In the genomic region with DNA sequence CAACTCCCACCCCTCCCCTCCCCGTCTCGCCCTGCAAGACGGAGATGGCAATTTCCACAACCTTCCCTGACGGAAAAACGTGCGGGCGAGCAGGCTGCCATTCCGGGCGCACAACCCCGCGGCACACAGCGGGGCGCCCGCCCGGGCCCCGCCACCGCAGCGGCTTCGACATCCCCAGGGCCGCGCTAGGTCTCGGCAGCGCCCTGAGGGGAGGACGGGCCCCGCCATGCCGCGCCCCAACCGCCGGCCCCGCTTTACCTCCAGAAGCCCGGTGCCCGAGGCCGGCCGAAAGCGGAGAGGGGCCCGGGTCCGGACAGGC, we compare ENCODE assay signal across 8 cellular contexts. TPM values are rescaled to one million over a fixed set of nuclear protein-coding genes. Genes with fewer than 3 reads are reported as not detected.
DNase-seq lines count a peak whose midpoint lies in the region; TF ChIP-seq lines count a peak whose summit lies in the region.

No MANE protein-coding gene starts in this region.

- CTCF ChIA-PET in HEK293 (lab: Yijun Ruan, JAX): interaction anchor here (0.6 to 2.8 kb wide), 3 partner anchors 11 to 260 kb away, joined by 3 to 21 read pairs (median 6); no protein-coding TSS in a partner anchor
- CTCF ChIA-PET in SK-N-SH (lab: Yijun Ruan, JAX): interaction anchor here (1.0 to 1.3 kb wide), 2 partner anchors 18 to 31 kb away, joined by 3 to 4 read pairs; a partner anchor contains a TSS

- H3K36me3 ChIP-seq in HEK293 (ENCODE audit: control insufficient read depth in 2 of 2, insufficient read depth in 1 of 2, low read length in 2 of 2) (peaks cover 0 to 22% of the 10 kb centered on the region in 2 experiments; a peak in 1 of 3 replicates), SK-N-SH (replicated peaks in 1 of 2; ENCODE audit: control insufficient read depth in 1 of 2, insufficient read depth in 2 of 2, low read length in 1 of 2) (no peaks in the 10 kb centered on the region), ovary (no peaks in the 10 kb centered on the region)

- peaks cover 6% of the 10 kb centered on the region for H3F3A ChIP-seq in SK-N-SH (replicated peaks; ENCODE audit: insufficient read depth)

- H3K9me3 ChIP-seq in HEK293 (ENCODE audit: control insufficient read depth, insufficient read depth, low read depth, low read length) (no peaks in the 10 kb centered on the region), SK-N-SH (no peaks in the 10 kb centered on the region; the same call in 1 of the 2 replicates), ovary (no peaks in the 10 kb centered on the region)

- H3K27me3 ChIP-seq in SK-N-SH (ENCODE audit: insufficient read depth): no peaks in the 10 kb centered on the region
- no peaks in the 10 kb centered on the region for H3K27me3 ChIP-seq in ovary

- TF ChIP-seq POLR2A in ovary (IDR thresholded peaks at IDR 0.05): no peak

- peak overlapping the region; percentile 82 for H3K4me2 ChIP-seq in SK-N-SH

- 12% methylated on average over 6 of the region's 37 CpGs for WGBS in SK-N-SH (ENCODE audit: low lambda C conversion rate)
- 0 to 1% (median 0%) methylated on average over 29 to 37 of the region's 37 CpGs for WGBS in ovary, 3 donors

- peaks cover 43% of the 10 kb centered on the region for H3K79me2 ChIP-seq in SK-N-SH (ENCODE audit: insufficient read depth)

- POLR2A ChIA-PET in HEK293 (lab: Yijun Ruan, JAX) (interaction anchor here (1.1 to 1.6 kb wide), 5 partner anchors 8 to 78 kb away, joined by 3 to 11 read pairs (median 5); a partner anchor contains a TSS), SK-N-SH (lab: Yijun Ruan, JAX) (no interaction called here)

- H3K4me3 ChIP-seq in HEK293 (ENCODE audit: low read depth, low read length) (peak overlapping the region; percentile 67), SK-N-SH (ENCODE audit: low read depth in 2 of 2, low read length in 1 of 2) (peak overlapping the region; percentile 66 to 78), fibroblast of the aortic adventitia (ENCODE audit: low read depth, low read length) (peak overlapping the region; percentile 77), ovary (peak overlapping the region; percentile 52)

- H3K27ac ChIP-seq in HEK293 (ENCODE audit: extremely low read depth, low read depth, low read length) (peak overlapping the region; percentile 65; the same call in 1 of the 2 replicates), SK-N-SH (ENCODE audit: low read depth in 2 of 2, low read length in 1 of 2) (peak overlapping the region; percentile 27 to 48; a peak in 2 of 4 replicates), ovary (peak overlapping the region; percentile 85 to 94)

- H2AFZ ChIP-seq in SK-N-SH (ENCODE audit: low read depth): peak overlapping the region; percentile 92

- no peaks in the 10 kb centered on the region for H3K9me2 ChIP-seq in SK-N-SH

- H3K4me1 ChIP-seq in HEK293 (ENCODE audit: control insufficient read depth, insufficient read depth, low read length): no peaks in the 10 kb centered on the region
- H3K4me1 ChIP-seq in SK-N-SH (ENCODE audit: control insufficient read depth in 1 of 2, insufficient read depth in 2 of 2, low read depth in 1 of 2, low read length in 1 of 2): peaks cover 0 to 9% of the 10 kb centered on the region in 2 experiments; a peak in 2 of 4 replicates
- peaks cover 4% of the 10 kb centered on the region for H3K4me1 ChIP-seq in ovary (ENCODE audit: insufficient read depth)

- no peak for TF ChIP-seq RAD21 in SK-N-SH (IDR thresholded peaks at IDR 0.05; ENCODE audit: low read length)

- peak overlapping the region; percentile 76 for H3K9ac ChIP-seq in SK-N-SH

- intact Hi-C loops in ovary (cut with DNase I): no loop called here

- DNase-seq in EH (ENCODE audit: low read depth) (peak; percentile 21), SK-N-SH (no peak), fibroblast of the aortic adventitia (ENCODE audit: low read depth) (no peak), ovary (no peak), UCSD-AML1 (lab: John Stamatoyannopoulos, UW; ENCODE audit: unreplicated experiment) (no peak), NCI-H2029 treated with DMSO at 0.1 percent for 48 hours (lab: John Stamatoyannopoulos, UW) (no peak), NCI-H2171 (lab: John Stamatoyannopoulos, UW) (no peak)

- TF ChIP-seq CTCF in HEK293 (tag by site-specific recombination; IDR thresholded peaks at IDR 0.05): no peak
- no peak for TF ChIP-seq CTCF in SK-N-SH (IDR thresholded peaks at IDR 0.05)
- no peak for TF ChIP-seq CTCF in fibroblast of the aortic adventitia (IDR thresholded peaks at IDR 0.05; ENCODE audit: insufficient read depth, low read length)
- no peak for TF ChIP-seq CTCF in ovary (IDR thresholded peaks at IDR 0.05)

- H4K20me1 ChIP-seq in SK-N-SH (ENCODE audit: insufficient read depth): no peaks in the 10 kb centered on the region

- TF ChIP-seq EP300 in SK-N-SH (IDR thresholded peaks at IDR 0.05; ENCODE audit: borderline replicate concordance in 1 of 2, low read depth in 1 of 2, low read length in 1 of 2) (no peak), ovary (IDR thresholded peaks at IDR 0.05) (no peak)

TF ChIP-seq in HEK293, 187 proteins besides CTCF, POLR2A, EP300 and RAD21:
- no peak for TF ChIP-seq ZNF394 (tag by site-specific recombination; IDR thresholded peaks at IDR 0.05; ENCODE audit: borderline replicate concordance)
- TF ChIP-seq GFI1B (tag by site-specific recombination; IDR thresholded peaks at IDR 0.05): no peak
- no peak for TF ChIP-seq TRIM28 (IDR thresholded peaks at IDR 0.05; ENCODE audit: borderline replicate concordance, low read length)
- 0 out of 2 replicates have a peak, but pooled peaks have one; percentile 33 for TF ChIP-seq ZNF596 (tag by site-specific recombination; IDR thresholded peaks at IDR 0.05)
- TF ChIP-seq ZNF670 (tag by site-specific recombination; IDR thresholded peaks at IDR 0.05; ENCODE audit: low read depth): no peak
- TF ChIP-seq GLI4 (tag by site-specific recombination; IDR thresholded peaks at IDR 0.05): no peak
- TF ChIP-seq, protein P1, sequence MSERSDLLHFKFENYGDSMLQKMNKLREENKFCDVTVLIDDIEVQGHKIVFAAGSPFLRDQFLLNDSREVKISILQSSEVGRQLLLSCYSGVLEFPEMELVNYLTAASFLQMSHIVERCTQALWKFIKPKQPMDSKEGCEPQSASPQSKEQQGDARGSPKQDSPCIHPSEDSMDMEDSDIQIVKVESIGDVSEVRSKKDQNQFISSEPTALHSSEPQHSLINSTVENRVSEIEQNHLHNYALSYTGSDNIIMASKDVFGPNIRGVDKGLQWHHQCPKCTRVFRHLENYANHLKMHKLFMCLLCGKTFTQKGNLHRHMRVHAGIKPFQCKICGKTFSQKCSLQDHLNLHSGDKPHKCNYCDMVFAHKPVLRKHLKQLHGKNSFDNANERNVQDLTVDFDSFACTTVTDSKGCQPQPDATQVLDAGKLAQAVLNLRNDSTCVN (tag by site-specific recombination; optimal IDR thresholded peaks at IDR 0.05): peak; percentile 46
- 0 out of 2 replicates have a peak, but pooled peaks have one; percentile 9 for TF ChIP-seq ZSCAN30 (tag by site-specific recombination; IDR thresholded peaks at IDR 0.05)

TF ChIP-seq in SK-N-SH, 30 proteins besides CTCF, POLR2A, EP300 and RAD21 (continues in another document):
- TF ChIP-seq RXRA (IDR thresholded peaks at IDR 0.05; ENCODE audit: borderline replicate concordance, low read depth) (no peak), NRF1 (IDR thresholded peaks at IDR 0.05; ENCODE audit: low read depth, low read length) (no peak), MXI1 (IDR thresholded peaks at IDR 0.05; ENCODE audit: low read depth, low read length) (no peak; the same call in 1 of the 2 replicates), CHD2 (IDR thresholded peaks at IDR 0.05; ENCODE audit: low read length, partially characterized antibody) (no peak), GABPA (IDR thresholded peaks at IDR 0.05; ENCODE audit: low read depth) (no peak), JUND (IDR thresholded peaks at IDR 0.05) (no peak), RFX5 (IDR thresholded peaks at IDR 0.05; ENCODE audit: low read length) (no peak), FOXJ3 (CRISPR knock-in tag; IDR thresholded peaks at IDR 0.05) (no peak)
- TF ChIP-seq, protein P2, sequence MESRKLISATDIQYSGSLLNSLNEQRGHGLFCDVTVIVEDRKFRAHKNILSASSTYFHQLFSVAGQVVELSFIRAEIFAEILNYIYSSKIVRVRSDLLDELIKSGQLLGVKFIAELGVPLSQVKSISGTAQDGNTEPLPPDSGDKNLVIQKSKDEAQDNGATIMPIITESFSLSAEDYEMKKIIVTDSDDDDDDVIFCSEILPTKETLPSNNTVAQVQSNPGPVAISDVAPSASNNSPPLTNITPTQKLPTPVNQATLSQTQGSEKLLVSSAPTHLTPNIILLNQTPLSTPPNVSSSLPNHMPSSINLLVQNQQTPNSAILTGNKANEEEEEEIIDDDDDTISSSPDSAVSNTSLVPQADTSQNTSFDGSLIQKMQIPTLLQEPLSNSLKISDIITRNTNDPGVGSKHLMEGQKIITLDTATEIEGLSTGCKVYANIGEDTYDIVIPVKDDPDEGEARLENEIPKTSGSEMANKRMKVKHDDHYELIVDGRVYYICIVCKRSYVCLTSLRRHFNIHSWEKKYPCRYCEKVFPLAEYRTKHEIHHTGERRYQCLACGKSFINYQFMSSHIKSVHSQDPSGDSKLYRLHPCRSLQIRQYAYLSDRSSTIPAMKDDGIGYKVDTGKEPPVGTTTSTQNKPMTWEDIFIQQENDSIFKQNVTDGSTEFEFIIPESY (IDR thresholded peaks at IDR 0.05; ENCODE audit: borderline replicate concordance, low read depth): no peak
- TF ChIP-seq, protein P3, sequence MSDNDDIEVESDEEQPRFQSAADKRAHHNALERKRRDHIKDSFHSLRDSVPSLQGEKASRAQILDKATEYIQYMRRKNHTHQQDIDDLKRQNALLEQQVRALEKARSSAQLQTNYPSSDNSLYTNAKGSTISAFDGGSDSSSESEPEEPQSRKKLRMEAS (IDR thresholded peaks at IDR 0.05; ENCODE audit: low read depth): no peak; the same call in 1 of the 2 replicates

RNA-seq across cellular contexts. Expression of a gene that starts 0.5 kb away (rescaled TPM):
- polyA plus RNA-seq in SK-N-SH (2012; rRNA removed) (19.4 and 30.2 TPM in 2 replicates), ovary (10 to 100 TPM; 19.1 to 24.5 TPM)
- 17.6 and 23.3 TPM in 2 replicates for polyA plus RNA-seq in SK-N-SH (2012; cell fraction: cytosol; rRNA removed)
- polyA plus RNA-seq in SK-N-SH (2012; cell fraction: nucleus; rRNA removed): 33.9 and 39.3 TPM in 2 replicates
- total RNA-seq in fibroblast of the aortic adventitia (ENCODE audit: low replicate concordance) (11.8 and 20.3 TPM in 2 replicates), ovary (10 to 100 TPM; 14.6 to 55.1 (median 41.4) TPM)

RNA-seq across cellular contexts. Expression of a gene that starts 18.1 kb away (rescaled TPM):
- polyA plus RNA-seq in SK-N-SH (2012; rRNA removed) (0.05 TPM in 2 replicates), ovary (under 1 TPM; 0.07 to 0.08 TPM)
- 0.04 and 0.05 TPM in 2 replicates for polyA plus RNA-seq in SK-N-SH (2012; cell fraction: cytosol; rRNA removed)
- polyA plus RNA-seq in SK-N-SH (2012; cell fraction: nucleus; rRNA removed): 0.41 and 0.47 TPM in 2 replicates
- total RNA-seq in fibroblast of the aortic adventitia (ENCODE audit: low replicate concordance) (under 0.01 TPM in 1 of 2 replicates, not detected in the other), ovary (under 1 TPM; 0.10 to 0.30 (median 0.13) TPM)

Comparison
In these comparisons a context has a peak if more than half of its experiments do, and no peak if none do; other contexts are left out.
1. H3K27ac ChIP-seq: peak in every context shown above with its lines; median percentile 90 in ovary; 65 in HEK293; 38 in SK-N-SH.